Comparison of ENCODE assay signal across 17 cellular contexts in genomic region chr20:46850896-46851295, GRCh38. TPM values are rescaled to one million over a fixed set of nuclear protein-coding genes. Genes with fewer than 3 reads are reported as not detected.
DNase-seq lines count a peak whose midpoint lies in the region; ATAC-seq and TF ChIP-seq lines count a peak whose summit lies in the region.
"Had no signal": no experiment of that assay in that cellular context is flagged by ENCODE, and none has a peak within 500 bp of the region (broad histone marks: within the 10 kb centered on the region; RNA-seq: fewer than 3 reads in every experiment).

No MANE protein-coding gene starts in this region.

- no peak for DNase-seq in WERI-Rb-1
- no peak for DNase-seq in colonic mucosa
- DNase-seq in left colon = no peak
- DNase-seq in transverse colon = no peak
- no peak for DNase-seq in NCI-H2081 (lab: John Stamatoyannopoulos, UW)
- no peak for DNase-seq in hypothalamus (lab: John Stamatoyannopoulos, UW)
- DNase-seq in DMS53 (lab: John Stamatoyannopoulos, UW) = no peak
- DNase-seq: C1 segment of cervical spinal cord; Calu3; CD4-positive, alpha-beta memory T cell; COR-L47; DND-41; GM23248; H7; HCEC 1CT had no signal

- intact Hi-C loops in colonic mucosa (cut with DNase I) = no loop called here
- intact Hi-C loops in left colon (cut with DNase I, micrococcal nuclease) = no loop called here
- intact Hi-C loops in transverse colon (cut with DNase I; ENCODE audit: low total_unique reads) = no loop called here

- H3K27ac ChIP-seq in WERI-Rb-1 (peak overlapping the region; percentile 68), colonic mucosa (peak overlapping the region; percentile 55), transverse colon (peak overlapping the region in 3 of 4 donors; percentile 40 to 51 (median 42))
- H3K27ac ChIP-seq: GM23248 had no signal

- peak; percentile 5 for ATAC-seq in left colon
- ATAC-seq: GM12878 had no signal

- H3K27me3 ChIP-seq in WERI-Rb-1 (ENCODE audit: insufficient read depth, low read depth, severe bottlenecking) = no peaks in the 10 kb centered on the region
- no peaks in the 10 kb centered on the region for H3K27me3 ChIP-seq in colonic mucosa
- no peaks in the 10 kb centered on the region for H3K27me3 ChIP-seq in transverse colon

- TF ChIP-seq CTCF in WERI-Rb-1 (IDR thresholded peaks at IDR 0.05; ENCODE audit: low read depth, low read length) (no peak), colonic mucosa (IDR thresholded peaks at IDR 0.05) (no peak), transverse colon (IDR thresholded peaks at IDR 0.05) (no peak)

- H3K4me3 ChIP-seq in WERI-Rb-1 (ENCODE audit: low read depth, low read length) (no peak overlapping the region), colonic mucosa (no peak overlapping the region), transverse colon (no peak overlapping the region)
- H3K4me3 ChIP-seq: GM12878, GM23248 had no signal

- no peak for TF ChIP-seq POLR2A in transverse colon (IDR thresholded peaks at IDR 0.05)

- H3K4me1 ChIP-seq in colonic mucosa = no peaks in the 10 kb centered on the region
- H3K4me1 ChIP-seq in transverse colon = peaks cover 0 to 14% (median 6%) of the 10 kb centered on the region in 4 donors

- 40 to 46% methylated on average over 6 to 7 of the region's 7 CpGs for WGBS in transverse colon (ENCODE audit: low coverage in 1 of 2), 2 donors

- H3K36me3 ChIP-seq in WERI-Rb-1 = no peaks in the 10 kb centered on the region
- H3K36me3 ChIP-seq in colonic mucosa = no peaks in the 10 kb centered on the region
- no peaks in the 10 kb centered on the region for H3K36me3 ChIP-seq in transverse colon

- in situ Hi-C loops in transverse colon (cut with MboI; ENCODE audit: low pct_ligation_motif_present in 1 of 4, low pct_unique_long_range_greater_than_20kb in 1 of 4, low sequenced_read_pairs in 3 of 4) = no loop called here

- H3K9ac ChIP-seq in colonic mucosa (ENCODE audit: low read depth in 2 of 2, low read length in 2 of 2) = peak overlapping the region in 1 of 2 donors; percentile 26
- H3K9ac ChIP-seq: GM23248 had no signal

- H3K9me3 ChIP-seq in WERI-Rb-1 (ENCODE audit: severe bottlenecking) (peaks cover 6% of the 10 kb centered on the region), colonic mucosa (no peaks in the 10 kb centered on the region), transverse colon (no peaks in the 10 kb centered on the region)

- TF ChIP-seq EP300 in transverse colon (IDR thresholded peaks at IDR 0.05; ENCODE audit: low read depth) = no peak

RNA-seq across cellular contexts. Expression of gene EYA2, which starts 43.7 kb away (rescaled TPM):
- 10 to 100 TPM in 1 of 2 donors, 1 to 10 TPM in 1; 8.9 to 16.8 TPM for total RNA-seq in colonic mucosa
- 10 to 100 TPM; 12.2 to 21.0 TPM for total RNA-seq in left colon
- total RNA-seq in transverse colon = 10 to 100 TPM in 2 of 4 donors, 1 to 10 TPM in 2; 4.5 to 17.5 (median 10.9) TPM
- total RNA-seq: A673; CD4-positive, alpha-beta memory T cell; GM12878; GM23248 had no signal
